Comparison of ENCODE assay signal across 7 cellular contexts in genomic region chr5:102152906-102153787, GRCh38.
DNase-seq lines count a peak whose midpoint lies in the region; ATAC-seq and TF ChIP-seq lines count a peak whose summit lies in the region.

No MANE protein-coding gene starts in this region.

- H3K9ac ChIP-seq in endodermal cell (ENCODE audit: extremely low read depth, low read length, poor library complexity, severe bottlenecking): no peak overlapping the region

- CTCF ChIA-PET in activated naive CD4-positive, alpha-beta T cell treated with anti-CD3 and anti-CD28 coated beads for 36 hours (lab: Charles Lee): interaction anchor here (0.6 to 0.7 kb wide), 2 partner anchors 34 to 1943 kb away, joined by 3 read pairs; no protein-coding TSS in a partner anchor

- H3K27ac Mint-ChIP-seq in endodermal cell (no peak overlapping the region), progenitor cell of endocrine pancreas (peak overlapping the region; percentile 87)
- no peak overlapping the region for H3K27ac Mint-ChIP-seq in activated naive CD4-positive, alpha-beta T cell treated with anti-CD3 and anti-CD28 coated beads for 36 hours

- no peaks in the 10 kb centered on the region for H3K27me3 ChIP-seq in endodermal cell (ENCODE audit: control insufficient read depth, insufficient read depth, low read length, poor library complexity, severe bottlenecking)

- in situ Hi-C loops in G401 (cut with HindIII; ENCODE audit: low sequenced_read_pairs): no loop called here

- ATAC-seq in GM19452 (IDR thresholded peaks at IDR 0.05; ENCODE audit: unreplicated experiment) (peak; percentile 64), HG03378 (IDR thresholded peaks at IDR 0.05; ENCODE audit: unreplicated experiment) (peak; percentile 87)

- H3K36me3 Mint-ChIP-seq in endodermal cell (ENCODE audit: low read depth) (peaks cover 14% of the 10 kb centered on the region), progenitor cell of endocrine pancreas (ENCODE audit: insufficient read depth) (no peaks in the 10 kb centered on the region)
- H3K36me3 Mint-ChIP-seq in activated naive CD4-positive, alpha-beta T cell treated with anti-CD3 and anti-CD28 coated beads for 36 hours (ENCODE audit: low read depth): no peaks in the 10 kb centered on the region

- peaks cover 3% of the 10 kb centered on the region for H3K4me1 Mint-ChIP-seq in endodermal cell
- H3K4me1 Mint-ChIP-seq in progenitor cell of endocrine pancreas (ENCODE audit: low read depth): peaks cover 10% of the 10 kb centered on the region
- H3K4me1 Mint-ChIP-seq in activated naive CD4-positive, alpha-beta T cell treated with anti-CD3 and anti-CD28 coated beads for 36 hours (ENCODE audit: low read depth): no peaks in the 10 kb centered on the region

- H3K9me3 ChIP-seq in endodermal cell (ENCODE audit: control insufficient read depth, low read length): no peaks in the 10 kb centered on the region

- H3K36me3 ChIP-seq in endodermal cell (ENCODE audit: control insufficient read depth, insufficient read depth, low read length): no peaks in the 10 kb centered on the region

- H3K27me3 Mint-ChIP-seq in endodermal cell (ENCODE audit: insufficient read depth): no peaks in the 10 kb centered on the region
- no peaks in the 10 kb centered on the region for H3K27me3 Mint-ChIP-seq in progenitor cell of endocrine pancreas
- no peaks in the 10 kb centered on the region for H3K27me3 Mint-ChIP-seq in activated naive CD4-positive, alpha-beta T cell treated with anti-CD3 and anti-CD28 coated beads for 36 hours (ENCODE audit: low read depth)

- TF ChIP-seq CTCF in endodermal cell (conservative IDR thresholded peaks at IDR 0.05) (peak; percentile 84), progenitor cell of endocrine pancreas (IDR thresholded peaks at IDR 0.05; ENCODE audit: unreplicated experiment) (peak; percentile 77)

- H3K4me1 ChIP-seq in endodermal cell (ENCODE audit: control insufficient read depth, insufficient read depth, low read length): no peaks in the 10 kb centered on the region

- DNase-seq in G401 (ENCODE audit: low spot score) (peak; percentile 3), NOMO-1 treated with dmso at 0.1 percent for 144 hours (lab: John Stamatoyannopoulos, UW; ENCODE audit: unreplicated experiment) (peak; percentile 0), endodermal cell (peak; percentile 60), progenitor cell of endocrine pancreas (ENCODE audit: low spot score, unreplicated experiment) (no peak)
- DNase-seq in activated naive CD4-positive, alpha-beta T cell treated with anti-CD3 and anti-CD28 coated beads for 36 hours: no peak

- WGBS in endodermal cell (ENCODE audit: insufficient coverage in 1 of 2, insufficient read length in 1 of 2), 2 experiments: 38 to 61% methylated on average over 1 to 5 of the region's 5 CpGs

- H3K27ac ChIP-seq in endodermal cell (ENCODE audit: low read depth, low read length): no peak overlapping the region

- H3K4me3 ChIP-seq in endodermal cell (ENCODE audit: low read length): no peak overlapping the region

- intact Hi-C loops in activated naive CD4-positive, alpha-beta T cell treated with anti-CD3 and anti-CD28 coated beads for 36 hours (cut with micrococcal nuclease): loop anchor here (1.0 to 2.0 kb wide), 2 partner anchors 72 to 211 kb away; no protein-coding TSS in a partner anchor

- H3K4me3 Mint-ChIP-seq in endodermal cell (no peak overlapping the region), progenitor cell of endocrine pancreas (ENCODE audit: low read depth) (no peak overlapping the region)
- no peak overlapping the region for H3K4me3 Mint-ChIP-seq in activated naive CD4-positive, alpha-beta T cell treated with anti-CD3 and anti-CD28 coated beads for 36 hours

- H3K9me3 Mint-ChIP-seq in endodermal cell (peaks cover 10% of the 10 kb centered on the region), progenitor cell of endocrine pancreas (ENCODE audit: low read depth) (no peaks in the 10 kb centered on the region)
- H3K9me3 Mint-ChIP-seq in activated naive CD4-positive, alpha-beta T cell treated with anti-CD3 and anti-CD28 coated beads for 36 hours: peaks cover 2% of the 10 kb centered on the region

Comparison
In these comparisons a context has a peak if more than half of its experiments do, and no peak if none do; other contexts are left out.
1. DNase-seq: peak in G401 (single experiment), NOMO-1 treated with dmso at 0.1 percent for 144 hours (single experiment) and endodermal cell (single experiment); none in progenitor cell of endocrine pancreas (single experiment) and activated naive CD4-positive, alpha-beta T cell treated with anti-CD3 and anti-CD28 coated beads for 36 hours (single experiment).